In genomic region chr15:31457631-31458526, GRCh38 we compare ENCODE assay signal across 11 cellular contexts.
A peak's percentile ranks its signal among the peaks of the same experiment; 100 is the strongest.
DNase-seq lines count a peak whose midpoint lies in the region; ATAC-seq and TF ChIP-seq lines count a peak whose summit lies in the region.
"Had no signal": no experiment of that assay in that cellular context is flagged by ENCODE, and none has a peak within 500 bp of the region (broad histone marks: within the 10 kb centered on the region; RNA-seq: fewer than 3 reads in every experiment).

No MANE protein-coding gene starts in this region.

- ATAC-seq in esophagus mucosa (peak; percentile 67), HG03159 (IDR thresholded peaks at IDR 0.05; ENCODE audit: unreplicated experiment) (no peak), HG02678 (IDR thresholded peaks at IDR 0.05; ENCODE audit: unreplicated experiment) (no peak)

- no peaks in the 10 kb centered on the region for H3K36me3 ChIP-seq in OCI-LY1 (ENCODE audit: insufficient read depth, low read length)

- no peaks in the 10 kb centered on the region; the same call in 1 of the 2 replicates for H3K9me3 ChIP-seq in OCI-LY1 (ENCODE audit: low read length)

- peak overlapping the region; percentile 100 for H3K27ac ChIP-seq in OCI-LY1 (ENCODE audit: low read depth, low read length, poor library complexity, severe bottlenecking)
- H3K27ac ChIP-seq: SK-N-MC had no signal

- TF ChIP-seq CTCF in OCI-LY1 (IDR thresholded peaks at IDR 0.05; ENCODE audit: low read length): no peak
- no peak for TF ChIP-seq CTCF in osteocyte (IDR thresholded peaks at IDR 0.05)

- peaks cover 2% of the 10 kb centered on the region for H3K36me3 Mint-ChIP-seq in osteocyte (ENCODE audit: unreplicated experiment)

- H3K4me1 Mint-ChIP-seq in osteocyte (ENCODE audit: unreplicated experiment): peaks cover 15% of the 10 kb centered on the region

- no peaks in the 10 kb centered on the region for H3K9me2 ChIP-seq in OCI-LY1 (ENCODE audit: low read depth, low read length)

- no peaks in the 10 kb centered on the region for H4K20me1 ChIP-seq in OCI-LY1 (ENCODE audit: insufficient read depth, low read length)

- H3K27ac Mint-ChIP-seq in osteocyte (ENCODE audit: unreplicated experiment): no peak overlapping the region

- peaks cover 82% of the 10 kb centered on the region for H3K4me1 ChIP-seq in OCI-LY1 (ENCODE audit: insufficient read depth, low read length, severe bottlenecking)

- no peak overlapping the region for H2AFZ ChIP-seq in OCI-LY1 (ENCODE audit: low read length)

- peak overlapping the region; percentile 62 for H3K4me3 ChIP-seq in OCI-LY1 (ENCODE audit: low read depth, low read length, poor library complexity, severe bottlenecking)
- H3K4me3 ChIP-seq: SK-N-MC had no signal

- no peak overlapping the region for H3K4me3 Mint-ChIP-seq in osteocyte (ENCODE audit: unreplicated experiment)

- peak overlapping the region; percentile 85 for H3K9ac ChIP-seq in OCI-LY1 (ENCODE audit: low read length)

- peaks cover 8% of the 10 kb centered on the region for H3K27me3 Mint-ChIP-seq in osteocyte (ENCODE audit: unreplicated experiment)

- DNase-seq in EL (peak; percentile 47), osteocyte (ENCODE audit: extremely low spot score, unreplicated experiment) (peak; percentile 70), amygdala (lab: John Stamatoyannopoulos, UW) (no peak), NCI-H526 treated with DMSO at 0.1 percent for 48 hours (lab: John Stamatoyannopoulos, UW) (no peak)
- DNase-seq: NCI-H1417; stimulated activated CD4-positive, alpha-beta T cell treated with anti-CD3 and anti-CD28 coated beads, Interleukin-2, amount 100 ng/mL, for 48 hours had no signal

- peaks cover 22% of the 10 kb centered on the region for H3F3A ChIP-seq in OCI-LY1 (ENCODE audit: insufficient read depth, low read length)

- peak overlapping the region; percentile 90 for H3K4me2 ChIP-seq in OCI-LY1 (ENCODE audit: low read length)

- H3K9me3 Mint-ChIP-seq in osteocyte (ENCODE audit: unreplicated experiment): peaks cover 11% of the 10 kb centered on the region

- no peaks in the 10 kb centered on the region for H3K27me3 ChIP-seq in OCI-LY1 (ENCODE audit: insufficient read depth, low read length)

- no peaks in the 10 kb centered on the region for H3K79me2 ChIP-seq in OCI-LY1 (ENCODE audit: insufficient read depth, low read length)

Comparison
In these comparisons a context has a peak if more than half of its experiments do, and no peak if none do; other contexts are left out.
1. DNase-seq: peak in EL (single experiment) and osteocyte (single experiment); none in amygdala (0 of 56) and NCI-H526 treated with DMSO at 0.1 percent for 48 hours (single experiment).